ENCODE assay signal across 14 cellular contexts in the genomic region with DNA sequence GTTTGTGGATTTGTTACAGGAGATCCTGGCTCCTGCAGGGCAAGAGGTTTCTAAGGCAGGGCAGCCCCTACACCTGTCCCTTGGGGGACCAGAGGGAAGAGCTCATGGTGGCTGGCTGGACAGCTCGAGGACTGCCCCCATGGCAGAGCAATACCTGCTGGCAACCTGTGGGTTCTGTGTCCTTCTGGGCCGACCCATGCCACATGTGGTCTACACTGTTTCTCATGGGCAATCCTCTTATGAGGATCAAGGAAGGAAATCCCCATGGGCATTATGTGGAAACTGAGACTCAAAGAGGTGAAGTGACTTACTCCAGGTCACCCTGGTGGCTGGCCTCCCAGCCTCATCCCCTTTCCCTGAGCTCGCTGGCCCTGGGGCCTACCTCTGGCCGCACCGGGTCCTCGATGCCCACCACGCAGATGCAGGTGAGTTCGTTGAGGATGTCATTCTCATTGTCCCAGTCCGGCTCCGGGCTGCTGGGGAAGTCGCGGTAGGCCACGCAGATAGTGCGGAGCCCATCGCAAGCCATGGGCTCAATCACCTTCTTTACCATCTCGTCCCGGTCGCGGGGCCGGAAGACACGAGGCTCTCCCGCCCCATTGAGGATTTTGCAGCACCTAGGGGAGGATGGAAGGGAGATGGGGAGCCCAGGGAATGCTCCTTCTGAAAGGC.
"Had no signal": no experiment of that assay in that cellular context is flagged by ENCODE, and none has a peak within 500 bp of the region (broad histone marks: within the 10 kb centered on the region; RNA-seq: fewer than 3 reads in every experiment).

No MANE protein-coding gene starts in this region.

- H3K27me3 ChIP-seq: thyroid gland had no signal

- H3K9me3 ChIP-seq: thyroid gland had no signal

- DNase-seq: activated CD4-positive, alpha-beta T cell treated with anti-CD3 and anti-CD28 coated beads, Interleukin-2, amount 50 U/mL, for 1 hour; activated CD4-positive, CD25-positive, alpha-beta regulatory T cell treated with anti-CD3 and anti-CD28 coated beads, Interleukin-2, amount 50 U/mL, for 72 hours; activated CD8-positive, alpha-beta memory T cell treated with anti-CD3 and anti-CD28 coated beads, Interleukin-2, amount 50 U/mL, for 4 hours; activated effector memory CD4-positive, alpha-beta T cell treated with Interleukin-2 at 50 U/mL for 16 hours; activated T-cell treated with anti-CD3 and anti-CD28 coated beads, Interleukin-2, amount 50 U/mL, for 48 hours; effector CD8-positive, alpha-beta T cell; nucleus accumbens; small intestine; stimulated activated CD4-positive, alpha-beta T cell treated with anti-CD3 and anti-CD28 coated beads, Interleukin-4, amount 100 ng/mL, for 4 hours; stimulated activated naive CD4-positive, alpha-beta T cell; T-helper 17 cell had no signal

- ATAC-seq: T-helper 17 cell had no signal

- H3K27ac ChIP-seq: esophagus muscularis mucosa, thyroid gland, VCaP had no signal

- H3K4me3 ChIP-seq: esophagus muscularis mucosa, thyroid gland had no signal

- H3K4me1 ChIP-seq: thyroid gland had no signal

- H3K36me3 ChIP-seq: esophagus muscularis mucosa, thyroid gland had no signal
